ENCODE assay signal across 10 cellular contexts in genomic region chr16:81500833-81501521, GRCh38. TPM values are rescaled to one million over a fixed set of nuclear protein-coding genes. Genes with fewer than 3 reads are reported as not detected.
DNase-seq lines count a peak whose midpoint lies in the region; ATAC-seq and TF ChIP-seq lines count a peak whose summit lies in the region.
"Had no signal": no experiment of that assay in that cellular context is flagged by ENCODE, and none has a peak within 500 bp of the region (broad histone marks: within the 10 kb centered on the region; RNA-seq: fewer than 3 reads in every experiment).

No MANE protein-coding gene starts in this region.

- peak overlapping the region; percentile 33 to 45 for H3K27ac ChIP-seq in right atrium auricular region
- H3K27ac ChIP-seq in tibial artery: peak overlapping the region; percentile 5 to 30

- H3K36me3 ChIP-seq in right atrium auricular region (no peaks in the 10 kb centered on the region), tibial artery (no peaks in the 10 kb centered on the region)

- no peaks in the 10 kb centered on the region for H3K36me3 Mint-ChIP-seq in activated T-cell treated with anti-CD3 and anti-CD28 coated beads, Interleukin-2, amount 50 U/mL, for 24 hours (ENCODE audit: low read depth)
- no peaks in the 10 kb centered on the region for H3K36me3 Mint-ChIP-seq in activated naive CD8-positive, alpha-beta T cell treated with anti-CD3 and anti-CD28 coated beads, Interleukin-2, amount 50 U/mL, for 24 hours (ENCODE audit: low read depth)

- H3K4me3 Mint-ChIP-seq in activated T-cell treated with anti-CD3 and anti-CD28 coated beads, Interleukin-2, amount 50 U/mL, for 24 hours: no peak overlapping the region
- H3K4me3 Mint-ChIP-seq in activated naive CD8-positive, alpha-beta T cell treated with anti-CD3 and anti-CD28 coated beads, Interleukin-2, amount 50 U/mL, for 24 hours: no peak overlapping the region

- H3K27me3 ChIP-seq in right atrium auricular region (no peaks in the 10 kb centered on the region), tibial artery (no peaks in the 10 kb centered on the region)

- H3K4me3 ChIP-seq in right atrium auricular region (no peak overlapping the region), tibial artery (peak overlapping the region in 1 of 2 donors; percentile 1)

- H3K4me1 ChIP-seq in right atrium auricular region: peaks cover 0 to 30% of the 10 kb centered on the region in 2 donors
- peaks cover 0 to 15% (median 6%) of the 10 kb centered on the region in 4 donors for H3K4me1 ChIP-seq in tibial artery

- H3K4me1 Mint-ChIP-seq in activated T-cell treated with anti-CD3 and anti-CD28 coated beads, Interleukin-2, amount 50 U/mL, for 24 hours (ENCODE audit: low read depth): peaks cover 47% of the 10 kb centered on the region
- peaks cover 37% of the 10 kb centered on the region for H3K4me1 Mint-ChIP-seq in activated naive CD8-positive, alpha-beta T cell treated with anti-CD3 and anti-CD28 coated beads, Interleukin-2, amount 50 U/mL, for 24 hours

- H3K9me3 ChIP-seq in right atrium auricular region (no peaks in the 10 kb centered on the region), tibial artery (no peaks in the 10 kb centered on the region)

- DNase-seq in activated T-cell treated with anti-CD3 and anti-CD28 coated beads, Interleukin-2, amount 50 U/mL, for 24 hours: no peak
- no peak for DNase-seq in activated T-cell treated with anti-CD3 and anti-CD28 coated beads, Interleukin-2, amount 50 U/mL, for 48 hours
- DNase-seq in activated naive CD8-positive, alpha-beta T cell treated with anti-CD3 and anti-CD28 coated beads, Interleukin-2, amount 50 U/mL, for 24 hours: peak; percentile 23
- DNase-seq in right atrium auricular region (ENCODE audit: low spot score) (no peak), tibial artery (peak in 1 of 2 donors; percentile 81), pons (ENCODE audit: low spot score) (no peak)
- DNase-seq: erythroblast, NCI-H526 had no signal

- intact Hi-C loops in tibial artery (cut with DNase I; ENCODE audit: low total_unique reads): no loop called here

- TF ChIP-seq CTCF in right atrium auricular region (IDR thresholded peaks at IDR 0.05) (no peak), tibial artery (IDR thresholded peaks at IDR 0.05) (no peak)

- peak overlapping the region; percentile 11 for H3K27ac Mint-ChIP-seq in activated T-cell treated with anti-CD3 and anti-CD28 coated beads, Interleukin-2, amount 50 U/mL, for 24 hours
- peak overlapping the region; percentile 58 for H3K27ac Mint-ChIP-seq in activated naive CD8-positive, alpha-beta T cell treated with anti-CD3 and anti-CD28 coated beads, Interleukin-2, amount 50 U/mL, for 24 hours

- no peaks in the 10 kb centered on the region for H3K9me3 Mint-ChIP-seq in activated T-cell treated with anti-CD3 and anti-CD28 coated beads, Interleukin-2, amount 50 U/mL, for 24 hours
- no peaks in the 10 kb centered on the region for H3K9me3 Mint-ChIP-seq in activated naive CD8-positive, alpha-beta T cell treated with anti-CD3 and anti-CD28 coated beads, Interleukin-2, amount 50 U/mL, for 24 hours

- H3K27me3 Mint-ChIP-seq in activated T-cell treated with anti-CD3 and anti-CD28 coated beads, Interleukin-2, amount 50 U/mL, for 24 hours: no peaks in the 10 kb centered on the region
- H3K27me3 Mint-ChIP-seq in activated naive CD8-positive, alpha-beta T cell treated with anti-CD3 and anti-CD28 coated beads, Interleukin-2, amount 50 U/mL, for 24 hours: no peaks in the 10 kb centered on the region

- peak; percentile 22 for ATAC-seq in activated naive CD8-positive, alpha-beta T cell treated with anti-CD3 and anti-CD28 coated beads, Interleukin-2, amount 50 U/mL, for 24 hours
- no peak for ATAC-seq in HG03565 (IDR thresholded peaks at IDR 0.05; ENCODE audit: unreplicated experiment)
- ATAC-seq in GM18873 (IDR thresholded peaks at IDR 0.05; ENCODE audit: low FRiP score, unreplicated experiment): no peak

RNA-seq across cellular contexts. Expression of gene CMIP, which starts 56.4 kb away (rescaled TPM):
- total RNA-seq in right atrium auricular region: 10 to 100 TPM in 1 of 2 donors, 1 to 10 TPM in 1; 7.7 to 19.2 TPM
